8 cellular contexts compared by ENCODE assay signal in genomic region chrX:66731398-66731797, GRCh38.
DNase-seq lines count a peak whose midpoint lies in the region; ATAC-seq, FAIRE-seq and TF ChIP-seq lines count a peak whose summit lies in the region.

No MANE protein-coding gene starts in this region.

- H3K9me3 ChIP-seq in HepG2 (ENCODE audit: low read length): no peaks in the 10 kb centered on the region

- 0% methylated on average over 1 of the region's 2 CpGs for WGBS in HepG2 (ENCODE audit: low lambda C conversion rate)

- no peak for TF ChIP-seq POLR2A in HepG2 (IDR thresholded peaks at IDR 0.05; ENCODE audit: insufficient read depth in 1 of 2, low read depth in 2 of 2, low read length in 2 of 2)

- H3K4me1 Mint-ChIP-seq in WTC11: no peaks in the 10 kb centered on the region

- H3K27ac ChIP-seq in 22Rv1 (no peak overlapping the region), HepG2 (ENCODE audit: extremely low read length, insufficient read depth, low read length) (no peak overlapping the region)

- no peaks in the 10 kb centered on the region for H3K9me3 Mint-ChIP-seq in WTC11

- POLR2A ChIA-PET in WTC11 (lab: Charles Lee) (interaction anchor here (0.7 kb wide), 1 partner anchor 467 kb away, joined by 3 read pairs; no protein-coding TSS in a partner anchor), HepG2 (lab: Yijun Ruan, JAX) (no interaction called here)

- CTCF ChIA-PET in WTC11 (lab: Charles Lee) (interaction anchor here (0.7 to 1.7 kb wide), 10 partner anchors 92 to 1149 kb away, joined by 3 to 9 read pairs (median 4); partner anchors contain the start of gene EDA2R), HepG2 (lab: Yijun Ruan, JAX; ENCODE audit: low intra/inter-chr PET ratio, low total read pairs) (interaction anchor here (0.9 to 1.7 kb wide), 3 partner anchors 799 to 1149 kb away, joined by 3 to 8 read pairs (median 3); no protein-coding TSS in a partner anchor)

- no peak overlapping the region for H3K9ac ChIP-seq in HepG2 (ENCODE audit: insufficient read depth, low read depth, low read length)

- ATAC-seq in WTC11: peak; percentile 75
- ATAC-seq in HepG2: peak; percentile 69
- no peak for ATAC-seq in GM21737 (IDR thresholded peaks at IDR 0.05; ENCODE audit: unreplicated experiment)
- no peak for ATAC-seq in HG02884 (IDR thresholded peaks at IDR 0.05; ENCODE audit: unreplicated experiment)

- no peak for TF ChIP-seq EP300 in Ishikawa (IDR thresholded peaks at IDR 0.05; ENCODE audit: borderline replicate concordance)
- no peak for TF ChIP-seq EP300 in HepG2 (IDR thresholded peaks at IDR 0.05; ENCODE audit: low read depth in 2 of 2, low read length in 2 of 2)
- TF ChIP-seq EP300 in HepG2 (CRISPR knock-in tag; IDR thresholded peaks at IDR 0.05; ENCODE audit: borderline replicate concordance): no peak

- H3K4me3 Mint-ChIP-seq in WTC11: no peak overlapping the region

- H4K20me1 ChIP-seq in HepG2 (ENCODE audit: insufficient read depth, low read length): no peaks in the 10 kb centered on the region

- intact Hi-C loops in HepG2 (cut with micrococcal nuclease; ENCODE audit: unreplicated experiment): loop anchor here (2.0 to 5.0 kb wide), 3 partner anchors 531 to 1149 kb away; no protein-coding TSS in a partner anchor

- H3K79me2 ChIP-seq in HepG2 (ENCODE audit: insufficient read depth, low read length): no peaks in the 10 kb centered on the region

- no peaks in the 10 kb centered on the region for H3K27me3 Mint-ChIP-seq in WTC11 (ENCODE audit: low read depth)

- no peaks in the 10 kb centered on the region for H3K4me1 ChIP-seq in HepG2 (ENCODE audit: insufficient read depth, low read length)

- H3K4me2 ChIP-seq in HepG2 (ENCODE audit: low read depth, low read length): no peak overlapping the region

- TF ChIP-seq RAD21 in Ishikawa (IDR thresholded peaks at IDR 0.05; ENCODE audit: low read depth) (peak; percentile 63), HepG2 (CRISPR knock-in tag; IDR thresholded peaks at IDR 0.05) (no peak)

- H3K27me3 ChIP-seq in HepG2 (ENCODE audit: control insufficient read depth in 1 of 2, insufficient read depth in 2 of 2, low read length in 2 of 2): no peaks in the 10 kb centered on the region

- no peaks in the 10 kb centered on the region for H3K36me3 ChIP-seq in HepG2 (replicated peaks in 1 of 2; ENCODE audit: control insufficient read depth in 1 of 2, insufficient read depth in 2 of 2, low read length in 2 of 2)

- H2AFZ ChIP-seq in HepG2 (ENCODE audit: low read length): no peak overlapping the region

- H3K27ac Mint-ChIP-seq in WTC11: no peak overlapping the region

- DNase-seq in GM12864 (ENCODE audit: low read depth): no peak
- DNase-seq in WTC11 (ENCODE audit: low spot score): no peak
- DNase-seq in HepG2 (ENCODE audit: low spot score): peak; percentile 12
- no peak for DNase-seq in activated naive CD4-positive, alpha-beta T cell (lab: John Stamatoyannopoulos, UW)

- peak; percentile 45 for TF ChIP-seq CTCF in 22Rv1 (IDR thresholded peaks at IDR 0.05)
- peak; percentile 9 for TF ChIP-seq CTCF in GM12864 (IDR thresholded peaks at IDR 0.05; ENCODE audit: low read depth, low read length, missing control alignments)
- no peak; the same call in 1 of the 2 replicates for TF ChIP-seq CTCF in WTC11 (IDR thresholded peaks at IDR 0.05)
- TF ChIP-seq CTCF in HepG2 (CRISPR knock-in tag; IDR thresholded peaks at IDR 0.05): peak; percentile 56

- no peak overlapping the region for H3K4me3 ChIP-seq in GM12864 (ENCODE audit: low read depth, low read length)
- no peak overlapping the region for H3K4me3 ChIP-seq in HepG2 (replicated peaks in 1 of 3; ENCODE audit: insufficient read depth in 1 of 3, low read depth in 2 of 3, low read length in 3 of 3)

- in situ Hi-C loops in HepG2 (cut with HindIII; ENCODE audit: extremely low pct_ligation_motif_present, low pct_unique_long_range_greater_than_20kb): loop anchor here (25.0 kb wide), 1 partner anchor 1144 kb away; no protein-coding TSS in a partner anchor

- no TSS peak for BruUV-seq in HepG2 (replicated peaks; lab: Mats Ljungman, UMichigan)

- no peaks in the 10 kb centered on the region for H3K36me3 Mint-ChIP-seq in WTC11

- FAIRE-seq in HepG2 (lab: Jason Lieb, UNC): peak; percentile 52

TF ChIP-seq in Ishikawa, 13 proteins besides CTCF, POLR2A, EP300 and RAD21 (continues in another document):
- no peak for TF ChIP-seq FOXM1 (IDR thresholded peaks at IDR 0.05; ENCODE audit: borderline replicate concordance, low read depth)
- no peak for TF ChIP-seq CREB1 (IDR thresholded peaks at IDR 0.05; ENCODE audit: low read depth)
- no peak for TF ChIP-seq ZBTB7A (IDR thresholded peaks at IDR 0.05; ENCODE audit: low read depth)
- no peak for TF ChIP-seq YY1 (IDR thresholded peaks at IDR 0.05; ENCODE audit: low read depth)
- no peak for TF ChIP-seq TCF12 (IDR thresholded peaks at IDR 0.05; ENCODE audit: low read depth)

TF ChIP-seq in WTC11, 78 proteins besides CTCF, POLR2A, EP300 and RAD21 (continues in another document):
- TF ChIP-seq ZNF512 (CRISPR knock-in tag; IDR thresholded peaks at IDR 0.05; ENCODE audit: borderline replicate concordance): no peak
- no peak for TF ChIP-seq ZNF396 (CRISPR knock-in tag; IDR thresholded peaks at IDR 0.05; ENCODE audit: borderline replicate concordance)
- no peak for TF ChIP-seq NFE2L1 (CRISPR knock-in tag; IDR thresholded peaks at IDR 0.05)
- no peak for TF ChIP-seq CREM (CRISPR knock-in tag; IDR thresholded peaks at IDR 0.05)

TF ChIP-seq in HepG2, 621 proteins besides CTCF, POLR2A, EP300 and RAD21:
- TF ChIP-seq NR2F2 (IDR thresholded peaks at IDR 0.05; ENCODE audit: borderline replicate concordance, low read depth) (no peak), SIX1 (CRISPR knock-in tag; IDR thresholded peaks at IDR 0.05; ENCODE audit: borderline replicate concordance) (no peak), ZZZ3 (CRISPR knock-in tag; IDR thresholded peaks at IDR 0.05; ENCODE audit: borderline replicate concordance) (no peak), NCOA5 (CRISPR knock-in tag; IDR thresholded peaks at IDR 0.05) (no peak), SMC3 (IDR thresholded peaks at IDR 0.05; ENCODE audit: low read length) (peak; percentile 37), STAG1 (CRISPR knock-in tag; IDR thresholded peaks at IDR 0.05) (peak; percentile 68), ETV5 (CRISPR knock-in tag; IDR thresholded peaks at IDR 0.05; ENCODE audit: borderline replicate concordance) (no peak)
TF ChIP-seq in HepG2: peak in this region for 2.

Comparison
In these comparisons a context has a peak if more than half of its experiments do, and no peak if none do; other contexts are left out.
1. ATAC-seq: peak in WTC11 (single experiment) and HepG2 (single experiment); none in GM21737 (single experiment) and HG02884 (single experiment).